ENCODE assay signal across 15 cellular contexts in genomic region chr1:36203027-36203553, GRCh38.
A peak's percentile ranks its signal among the peaks of the same experiment; 100 is the strongest.
DNase-seq lines count a peak whose midpoint lies in the region.
"Had no signal": no experiment of that assay in that cellular context is flagged by ENCODE, and none has a peak within 500 bp of the region (broad histone marks: within the 10 kb centered on the region; RNA-seq: fewer than 3 reads in every experiment).

No MANE protein-coding gene starts in this region.

- no peaks in the 10 kb centered on the region for H3K27me3 ChIP-seq in HUES48 (ENCODE audit: control insufficient read depth, insufficient read depth, low read length)
- H3K27me3 ChIP-seq in muscle layer of duodenum (ENCODE audit: low read depth, low read length): no peaks in the 10 kb centered on the region
- H3K27me3 ChIP-seq in subcutaneous abdominal adipose tissue (ENCODE audit: control insufficient read depth in 5 of 5, insufficient read depth in 4 of 5, low read length in 5 of 5): no peaks in the 10 kb centered on the region

- H3K27ac ChIP-seq in HUES48 (ENCODE audit: low read depth, low read length) (peak overlapping the region; percentile 5), caudate nucleus (ENCODE audit: low read depth, low read length) (peak overlapping the region; percentile 90), muscle layer of duodenum (ENCODE audit: low read length) (peak overlapping the region; percentile 25), subcutaneous abdominal adipose tissue (ENCODE audit: low read depth, low read length) (peak overlapping the region; percentile 88)

- H3K4me1 ChIP-seq in HUES48 (ENCODE audit: control insufficient read depth, insufficient read depth, low read length): 0 out of 2 replicates have a peak, but pooled peaks cover 3% of the 10 kb centered on the region
- H3K4me1 ChIP-seq in muscle layer of duodenum (ENCODE audit: control insufficient read depth in 1 of 2, insufficient read depth in 2 of 2, low read length in 2 of 2): peaks cover 8 to 20% of the 10 kb centered on the region in 2 donors
- peaks cover 1 to 43% (median 32%) of the 10 kb centered on the region in 5 donors for H3K4me1 ChIP-seq in subcutaneous abdominal adipose tissue (ENCODE audit: control insufficient read depth in 5 of 5, insufficient read depth in 5 of 5, low read length in 5 of 5)
- H3K4me1 ChIP-seq: HAP-1 had no signal

- no peak overlapping the region for H3K4me3 ChIP-seq in HUES48 (ENCODE audit: low read depth, low read length)
- H3K4me3 ChIP-seq in muscle layer of duodenum (ENCODE audit: low read depth in 1 of 2, low read length in 2 of 2): no peak overlapping the region
- no peak overlapping the region for H3K4me3 ChIP-seq in subcutaneous abdominal adipose tissue (ENCODE audit: low read depth in 1 of 5, low read length in 5 of 5)
- H3K4me3 ChIP-seq: HAP-1 had no signal

- H3K9me3 ChIP-seq in HUES48 (ENCODE audit: control insufficient read depth, insufficient read depth, low read length) (no peaks in the 10 kb centered on the region), muscle layer of duodenum (ENCODE audit: control insufficient read depth in 1 of 2, low read length in 2 of 2) (no peaks in the 10 kb centered on the region), subcutaneous abdominal adipose tissue (ENCODE audit: control insufficient read depth in 5 of 5, low read length in 5 of 5) (no peaks in the 10 kb centered on the region)
- H3K9me3 ChIP-seq: HAP-1 had no signal

- DNase-seq in caudate nucleus (lab: John Stamatoyannopoulos, UW): no peak
- DNase-seq in NOMO-1 treated with DMSO at 0.1 percent for 48 hours (lab: John Stamatoyannopoulos, UW; ENCODE audit: unreplicated experiment): no peak
- DNase-seq in Ammon's horn (ENCODE audit: low spot score): no peak
- DNase-seq in SIG-M5 treated with dmso at 0.1 percent for 504 hours (lab: John Stamatoyannopoulos, UW; ENCODE audit: unreplicated experiment): no peak
- no peak for DNase-seq in NCI-H1092 (lab: John Stamatoyannopoulos, UW)
- DNase-seq: CD4-positive, alpha-beta T cell; dermis blood vessel endothelial cell; immature natural killer cell; naive thymus-derived CD8-positive, alpha-beta T cell; NCI-H1436; NCI-H524 treated with DMSO at 0.1 percent for 48 hours had no signal

- no peak overlapping the region for H3K9ac ChIP-seq in HUES48 (ENCODE audit: low read depth, low read length)
- H3K9ac ChIP-seq in subcutaneous abdominal adipose tissue (ENCODE audit: low read length in 5 of 5): peak overlapping the region in 3 of 5 donors; percentile 5 to 63 (median 58)

- no peaks in the 10 kb centered on the region for H3K36me3 ChIP-seq in HUES48 (ENCODE audit: control insufficient read depth, insufficient read depth, low read length)
- no peaks in the 10 kb centered on the region for H3K36me3 ChIP-seq in muscle layer of duodenum (ENCODE audit: control insufficient read depth in 1 of 2, insufficient read depth in 2 of 2, low read length in 2 of 2)
- no peaks in the 10 kb centered on the region for H3K36me3 ChIP-seq in subcutaneous abdominal adipose tissue (ENCODE audit: control insufficient read depth in 5 of 5, insufficient read depth in 5 of 5, low read length in 5 of 5)
- H3K36me3 ChIP-seq: HAP-1 had no signal

Comparison
In these comparisons a context has a peak if more than half of its experiments do, and no peak if none do; other contexts are left out.
1. H3K27ac ChIP-seq: peak in every context shown above with its lines; median percentile 90 in caudate nucleus; 88 in subcutaneous abdominal adipose tissue; 25 in muscle layer of duodenum; 5 in HUES48.